Comparison of ENCODE assay signal across 8 cellular contexts in genomic region chr13:31043891-31044657, GRCh38.
DNase-seq lines count a peak whose midpoint lies in the region; ATAC-seq, FAIRE-seq and TF ChIP-seq lines count a peak whose summit lies in the region.

No MANE protein-coding gene starts in this region.

- intact Hi-C loops in OCI-LY7 (cut with micrococcal nuclease; ENCODE audit: unreplicated experiment) = loop anchor here (1.0 to 10.0 kb wide), 5 partner anchors 65 to 929 kb away; no protein-coding TSS in a partner anchor

- CTCF ChIA-PET in OCI-LY7 (lab: Charles Lee; ENCODE audit: unreplicated experiment) = interaction anchor here (0.6 to 1.3 kb wide), 5 partner anchors 23 to 179 kb away, joined by 3 to 6 read pairs (median 4); no protein-coding TSS in a partner anchor

- FAIRE-seq in D721Med (lab: Jason Lieb, UNC) = no peak

- POLR2A ChIA-PET in OCI-LY7 (lab: Charles Lee) = interaction anchor here (0.9 to 1.0 kb wide), 2 partner anchors 20 to 30 kb away, joined by 4 to 5 read pairs; no protein-coding TSS in a partner anchor

- DNase-seq in D721Med (ENCODE audit: insufficient read length, low spot score) = peak; percentile 54
- peak in 65 of 76 experiments; percentile 1 to 73 (median 40) for DNase-seq in HUDEP-2 (lab: John Stamatoyannopoulos, UW; ENCODE audit: unreplicated experiment in 76 of 76)
- DNase-seq in OCI-LY7 (ENCODE audit: low spot score) = peak; percentile 84
- peak; percentile 69 for DNase-seq in activated T-cell treated with anti-CD3 and anti-CD28 coated beads for 1 hour (ENCODE audit: low read depth)
- no peak for DNase-seq in epithelial cell of prostate (ENCODE audit: low read depth, low spot score)
- DNase-seq in naive B cell = peak; percentile 51
- DNase-seq in stimulated activated effector memory CD8-positive, alpha-beta T cell treated with anti-CD3 and anti-CD28 coated beads, Interleukin-12 subunit alpha, Interleukin-12 subunit beta, amount 100 ng/mL, for 72 hours (ENCODE audit: low spot score in 2 of 2) = peak; percentile 69 to 92

- peaks cover 0 to 2% (median 0%) of the 10 kb centered on the region in 7 donors for H3K9me3 Mint-ChIP-seq in naive B cell
- no peaks in the 10 kb centered on the region for H3K9me3 Mint-ChIP-seq in stimulated activated effector memory CD8-positive, alpha-beta T cell treated with anti-CD3 and anti-CD28 coated beads, Interleukin-12 subunit alpha, Interleukin-12 subunit beta, amount 100 ng/mL, for 72 hours

- H3K27ac ChIP-seq in OCI-LY7 (ENCODE audit: low read depth, low read length, poor library complexity, severe bottlenecking) = no peak overlapping the region
- peak overlapping the region; percentile 94 for H3K27ac ChIP-seq in epithelial cell of prostate

- H3K36me3 ChIP-seq in OCI-LY7 (ENCODE audit: insufficient read depth, low read length) = no peaks in the 10 kb centered on the region

- peak; percentile 92 for TF ChIP-seq CTCF in D721Med (IDR thresholded peaks at IDR 0.05; ENCODE audit: insufficient read depth, missing control alignments)
- peak; percentile 98 for TF ChIP-seq CTCF in OCI-LY7 (conservative IDR thresholded peaks at IDR 0.05; ENCODE audit: low read length)

- peak; percentile 74 for ATAC-seq in GM21447 (IDR thresholded peaks at IDR 0.05; ENCODE audit: unreplicated experiment)
- ATAC-seq in naive B cell (ENCODE audit: low read depth in 2 of 2) = peak; percentile 92 to 94
- ATAC-seq in stimulated activated effector memory CD8-positive, alpha-beta T cell treated with anti-CD3 and anti-CD28 coated beads, Interleukin-12 subunit alpha, Interleukin-12 subunit beta, amount 100 ng/mL, for 72 hours = peak; percentile 78

- peaks cover 18% of the 10 kb centered on the region for H3K4me1 ChIP-seq in OCI-LY7 (ENCODE audit: insufficient read depth, low read length, poor library complexity, severe bottlenecking)

- H3K27ac Mint-ChIP-seq in naive B cell = peak overlapping the region in 3 of 6 donors; percentile 43 to 53 (median 48)
- peak overlapping the region; percentile 79 for H3K27ac Mint-ChIP-seq in stimulated activated effector memory CD8-positive, alpha-beta T cell treated with anti-CD3 and anti-CD28 coated beads, Interleukin-12 subunit alpha, Interleukin-12 subunit beta, amount 100 ng/mL, for 72 hours

- H3K4me3 Mint-ChIP-seq in naive B cell = peak overlapping the region in 2 of 8 donors; percentile 31 to 37
- peak overlapping the region; percentile 50 for H3K4me3 Mint-ChIP-seq in stimulated activated effector memory CD8-positive, alpha-beta T cell treated with anti-CD3 and anti-CD28 coated beads, Interleukin-12 subunit alpha, Interleukin-12 subunit beta, amount 100 ng/mL, for 72 hours

- H3K27me3 Mint-ChIP-seq in naive B cell = peaks cover 38 to 39% (median 39%) of the 10 kb centered on the region in 3 donors

- H3K4me2 ChIP-seq in OCI-LY7 (ENCODE audit: low read length) = no peak overlapping the region

- no peak overlapping the region for H3K4me3 ChIP-seq in OCI-LY7 (ENCODE audit: low read depth, low read length, poor library complexity, severe bottlenecking)

- H4K20me1 ChIP-seq in OCI-LY7 (ENCODE audit: insufficient read depth, low read length) = no peaks in the 10 kb centered on the region

- BruUV-seq in OCI-LY7 (replicated peaks; lab: Mats Ljungman, UMichigan) = no TSS peak

- H3K4me1 Mint-ChIP-seq in naive B cell = peaks cover 13 to 15% (median 13%) of the 10 kb centered on the region in 3 donors
- H3K4me1 Mint-ChIP-seq in stimulated activated effector memory CD8-positive, alpha-beta T cell treated with anti-CD3 and anti-CD28 coated beads, Interleukin-12 subunit alpha, Interleukin-12 subunit beta, amount 100 ng/mL, for 72 hours = peaks cover 52% of the 10 kb centered on the region

- H2AFZ ChIP-seq in OCI-LY7 (ENCODE audit: low read length) = peak overlapping the region; percentile 31; the same call in 1 of the 2 replicates

- H3K9me2 ChIP-seq in OCI-LY7 (ENCODE audit: insufficient read depth, low read length) = no peaks in the 10 kb centered on the region

- H3K79me2 ChIP-seq in OCI-LY7 (ENCODE audit: insufficient read depth, low read depth, low read length) = no peaks in the 10 kb centered on the region

- no peaks in the 10 kb centered on the region for H3K9me3 ChIP-seq in OCI-LY7 (ENCODE audit: low read length)

- H3K36me3 Mint-ChIP-seq in naive B cell = no peaks in the 10 kb centered on the region
- H3K36me3 Mint-ChIP-seq in stimulated activated effector memory CD8-positive, alpha-beta T cell treated with anti-CD3 and anti-CD28 coated beads, Interleukin-12 subunit alpha, Interleukin-12 subunit beta, amount 100 ng/mL, for 72 hours = peaks cover 6% of the 10 kb centered on the region
